18 cellular contexts compared by ENCODE assay signal in genomic region chr15:88231909-88232308, GRCh38. TPM values are rescaled to one million over a fixed set of nuclear protein-coding genes. Genes with fewer than 3 reads are reported as not detected.
DNase-seq lines count a peak whose midpoint lies in the region; ATAC-seq and TF ChIP-seq lines count a peak whose summit lies in the region.
"Had no signal": no experiment of that assay in that cellular context is flagged by ENCODE, and none has a peak within 500 bp of the region (broad histone marks: within the 10 kb centered on the region; RNA-seq: fewer than 3 reads in every experiment).

No MANE protein-coding gene starts in this region.

- H3K9me3 Mint-ChIP-seq in activated naive CD8-positive, alpha-beta T cell treated with anti-CD3 and anti-CD28 coated beads for 36 hours = no peaks in the 10 kb centered on the region
- H3K9me3 Mint-ChIP-seq: CD4-positive, alpha-beta T cell; CD8-positive, alpha-beta T cell had no signal

- DNase-seq in activated effector memory CD4-positive, alpha-beta T cell treated with anti-CD3 and anti-CD28 coated beads, Interleukin-2, amount 50 U/mL, for 16 hours = peak; percentile 46
- no peak for DNase-seq in activated effector memory CD4-positive, alpha-beta T cell treated with Interleukin-2 at 50 U/mL for 16 hours
- DNase-seq in osteoblast (ENCODE audit: insufficient read length, low spot score, missing footprints) = peak; percentile 61
- DNase-seq in activated naive CD8-positive, alpha-beta T cell treated with anti-CD3 and anti-CD28 coated beads for 36 hours = no peak
- DNase-seq: AML-193; Caco-2; Calu3; CD4-positive, alpha-beta T cell; CD8-positive, alpha-beta T cell; DMS79 treated with DMSO at 0.1 percent for 48 hours; GF-D8 had no signal

- no peak for ATAC-seq in GM18909 (IDR thresholded peaks at IDR 0.05; ENCODE audit: poor library complexity, unreplicated experiment)
- ATAC-seq: A549; CD8-positive, alpha-beta T cell had no signal

- no peak for TF ChIP-seq CTCF in osteoblast (IDR thresholded peaks at IDR 0.05; ENCODE audit: extremely low read depth, low read depth, low read length)

- H3K4me1 ChIP-seq in osteoblast (ENCODE audit: insufficient read depth, low read length) = no peaks in the 10 kb centered on the region
- H3K4me1 ChIP-seq: BLaER1 treated with 17β-estradiol and CSF1 and Interleukin-3, amounts not matched to agents 10 nM and 100 nM; Caco-2 had no signal

- no peaks in the 10 kb centered on the region for H3K9me3 ChIP-seq in osteoblast (ENCODE audit: low read depth, low read length)
- H3K9me3 ChIP-seq: A549; BLaER1 treated with 17β-estradiol and CSF1 and Interleukin-3, amounts not matched to agents 10 nM and 100 nM; Caco-2 had no signal

- H3K4me2 ChIP-seq in osteoblast (ENCODE audit: insufficient read depth, low read length) = no peak overlapping the region
- H3K4me2 ChIP-seq: A549; BLaER1 treated with 17β-estradiol and CSF1 and Interleukin-3, amounts not matched to agents 10 nM and 100 nM had no signal

- H3K79me2 ChIP-seq in osteoblast (ENCODE audit: insufficient read depth, low read length) = no peaks in the 10 kb centered on the region

- no peaks in the 10 kb centered on the region for H3K36me3 ChIP-seq in osteoblast (ENCODE audit: insufficient read depth, low read length)
- H3K36me3 ChIP-seq: BLaER1 treated with 17β-estradiol and CSF1 and Interleukin-3, amounts not matched to agents 10 nM and 100 nM had no signal

- H2AFZ ChIP-seq in osteoblast (ENCODE audit: low read length) = no peak overlapping the region

- no peaks in the 10 kb centered on the region for H3K36me3 Mint-ChIP-seq in activated naive CD8-positive, alpha-beta T cell treated with anti-CD3 and anti-CD28 coated beads for 36 hours
- H3K36me3 Mint-ChIP-seq: CD8-positive, alpha-beta T cell had no signal

- no peaks in the 10 kb centered on the region for H3K4me1 Mint-ChIP-seq in activated naive CD8-positive, alpha-beta T cell treated with anti-CD3 and anti-CD28 coated beads for 36 hours
- H3K4me1 Mint-ChIP-seq: B cell had no signal

- no peak overlapping the region for H3K27ac Mint-ChIP-seq in activated naive CD8-positive, alpha-beta T cell treated with anti-CD3 and anti-CD28 coated beads for 36 hours
- H3K27ac Mint-ChIP-seq: B cell; CD4-positive, alpha-beta T cell; CD8-positive, alpha-beta T cell had no signal

- peaks cover 16% of the 10 kb centered on the region for H3K27me3 Mint-ChIP-seq in activated naive CD8-positive, alpha-beta T cell treated with anti-CD3 and anti-CD28 coated beads for 36 hours

- H3K27ac ChIP-seq in osteoblast (ENCODE audit: low read depth, low read length) = no peak overlapping the region
- H3K27ac ChIP-seq: 22Rv1; A549; BLaER1 treated with 17β-estradiol and CSF1 and Interleukin-3, amounts not matched to agents 10 nM and 100 nM; C4-2B had no signal

- H4K20me1 ChIP-seq in osteoblast (ENCODE audit: insufficient read depth, low read length) = no peaks in the 10 kb centered on the region
- H4K20me1 ChIP-seq: BLaER1 treated with 17β-estradiol and CSF1 and Interleukin-3, amounts not matched to agents 10 nM and 100 nM had no signal

- no peak overlapping the region for H3K4me3 Mint-ChIP-seq in activated naive CD8-positive, alpha-beta T cell treated with anti-CD3 and anti-CD28 coated beads for 36 hours
- H3K4me3 Mint-ChIP-seq: B cell; CD4-positive, alpha-beta T cell; CD8-positive, alpha-beta T cell had no signal

- H3K27me3 ChIP-seq in osteoblast (ENCODE audit: insufficient read depth, low read length) = no peaks in the 10 kb centered on the region
- H3K27me3 ChIP-seq: BLaER1 treated with 17β-estradiol and CSF1 and Interleukin-3, amounts not matched to agents 10 nM and 100 nM had no signal

- no peak overlapping the region for H3K4me3 ChIP-seq in osteoblast (ENCODE audit: insufficient read depth, low read length)
- H3K4me3 ChIP-seq: A549; BLaER1 treated with 17β-estradiol and CSF1 and Interleukin-3, amounts not matched to agents 10 nM and 100 nM had no signal

RNA-seq across cellular contexts. Expression of gene NTRK3, which starts 24.6 kb away (rescaled TPM):
- 0.59 and 0.72 TPM in 2 replicates for total RNA-seq in osteoblast
- not detected for total RNA-seq in activated naive CD8-positive, alpha-beta T cell treated with anti-CD3 and anti-CD28 coated beads for 36 hours
- total RNA-seq: A172; B cell; Caco-2; Calu3; CD8-positive, alpha-beta T cell had no signal

Comparison
In these comparisons a context has a peak if more than half of its experiments do, and no peak if none do; other contexts are left out.
1. DNase-seq: peak in activated effector memory CD4-positive, alpha-beta T cell treated with anti-CD3 and anti-CD28 coated beads, Interleukin-2, amount 50 U/mL, for 16 hours (single experiment) and osteoblast (single experiment); none in activated effector memory CD4-positive, alpha-beta T cell treated with Interleukin-2 at 50 U/mL for 16 hours (single experiment) and activated naive CD8-positive, alpha-beta T cell treated with anti-CD3 and anti-CD28 coated beads for 36 hours (single experiment).